ENCODE assay signal across 8 cellular contexts in the genomic region with DNA sequence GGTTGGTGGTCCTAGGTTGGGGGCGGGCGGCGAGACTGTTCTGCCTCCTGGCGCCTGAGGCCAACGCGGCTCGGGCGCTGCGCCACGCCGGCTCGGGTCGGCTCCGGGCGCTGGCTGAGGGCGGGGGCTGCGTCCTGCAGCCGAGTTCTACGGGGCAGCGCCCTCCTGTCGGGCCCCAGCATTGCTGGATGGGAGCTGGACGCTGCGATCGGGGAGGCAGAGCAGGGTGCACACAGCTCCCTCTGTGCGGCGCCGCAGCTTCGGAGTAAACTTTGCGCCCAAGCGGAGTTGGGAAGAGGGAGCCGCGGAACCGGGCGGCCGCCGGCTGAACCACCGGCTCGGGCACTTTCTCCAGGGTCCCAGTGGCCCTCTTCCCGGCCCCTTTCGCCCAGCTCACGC. TPM values are rescaled to one million over a fixed set of nuclear protein-coding genes. Genes with fewer than 3 reads are reported as not detected.
DNase-seq lines count a peak whose midpoint lies in the region; ATAC-seq and TF ChIP-seq lines count a peak whose summit lies in the region.

No MANE protein-coding gene starts in this region.

- TF ChIP-seq POLR2A in erythroblast (IDR thresholded peaks at IDR 0.05; ENCODE audit: low read length): no peak

- peaks cover 100% of the 10 kb centered on the region for H3K27me3 Mint-ChIP-seq in nephron progenitor cell (ENCODE audit: low read depth, poor library complexity)

- peak overlapping the region; percentile 85 for H3K4me3 Mint-ChIP-seq in nephron progenitor cell

- TF ChIP-seq RAD21 in Ishikawa (IDR thresholded peaks at IDR 0.05; ENCODE audit: low read depth): 0 out of 2 replicates have a peak, but pooled peaks have one; percentile 18

- no peaks in the 10 kb centered on the region for H3K36me3 Mint-ChIP-seq in nephron progenitor cell (ENCODE audit: low read depth)

- peaks cover 70% of the 10 kb centered on the region for H3K27me3 ChIP-seq in BJ (ENCODE audit: control insufficient read depth, insufficient read depth, low read length)

- CTCF ChIA-PET in BJ (lab: Yijun Ruan, JAX): interaction anchor here (0.6 to 1.1 kb wide), 2 partner anchors 68 to 336 kb away, joined by 3 read pairs; no protein-coding TSS in a partner anchor

- TF ChIP-seq CTCF in BJ (IDR thresholded peaks at IDR 0.05; ENCODE audit: insufficient read depth, low read depth, low read length) (no peak), nephron progenitor cell (IDR thresholded peaks at IDR 0.05) (no peak)

- peaks cover 78% of the 10 kb centered on the region for H3K4me1 Mint-ChIP-seq in nephron progenitor cell

- no peak for TF ChIP-seq EP300 in Ishikawa (IDR thresholded peaks at IDR 0.05; ENCODE audit: borderline replicate concordance)

- ATAC-seq in GM21717 (IDR thresholded peaks at IDR 0.05; ENCODE audit: unreplicated experiment): no peak
- no peak for ATAC-seq in HG03565 (IDR thresholded peaks at IDR 0.05; ENCODE audit: unreplicated experiment)
- no peak for ATAC-seq in GM21390 (IDR thresholded peaks at IDR 0.05; ENCODE audit: unreplicated experiment)

- H3K4me3 ChIP-seq in BJ (ENCODE audit: low read depth, low read length): peak overlapping the region; percentile 39

- H3K9me3 Mint-ChIP-seq in nephron progenitor cell: no peaks in the 10 kb centered on the region

- H3K36me3 ChIP-seq in BJ (ENCODE audit: control insufficient read depth, insufficient read depth, low read length): no peaks in the 10 kb centered on the region

- no peak for DNase-seq in BJ (ENCODE audit: low read depth)
- DNase-seq in erythroblast (lab: John Stamatoyannopoulos, UW): peak; percentile 19 to 36
- DNase-seq in nephron progenitor cell: peak; percentile 61
- no peak for DNase-seq in DMS153 (lab: John Stamatoyannopoulos, UW)

- POLR2A ChIA-PET in BJ (lab: Charles Lee): no interaction called here

- no peak overlapping the region for H3K27ac Mint-ChIP-seq in nephron progenitor cell

TF ChIP-seq in Ishikawa, 13 proteins besides CTCF, POLR2A, EP300 and RAD21:
- TF ChIP-seq TAF1 (IDR thresholded peaks at IDR 0.05; ENCODE audit: low read depth) (0 out of 2 replicates have a peak, but pooled peaks have one; percentile 17), FOXM1 (IDR thresholded peaks at IDR 0.05; ENCODE audit: borderline replicate concordance, low read depth) (no peak), TCF12 (IDR thresholded peaks at IDR 0.05; ENCODE audit: low read depth) (0 out of 2 replicates have a peak, but pooled peaks have one; percentile 11)

RNA-seq across cellular contexts. Expression of gene PRDM6, which starts 0.5 kb away (rescaled TPM):
- 0.31 and 0.32 TPM in 2 replicates for polyA plus RNA-seq in BJ (2011; rRNA removed)
- 0.36 and 2.1 TPM in 2 replicates for polyA minus RNA-seq in BJ (2011; rRNA and poly(A)+ RNA removed)

RNA-seq across cellular contexts. Expression of gene PPIC, which starts 53.0 kb away (rescaled TPM):
- 62.3 and 70.7 TPM in 2 replicates for polyA plus RNA-seq in BJ (2011; rRNA removed)
- polyA minus RNA-seq in BJ (2011; rRNA and poly(A)+ RNA removed): 51.3 and 60.9 TPM in 2 replicates

Comparison
In these comparisons a context has a peak if more than half of its experiments do, and no peak if none do; other contexts are left out.
1. DNase-seq: peak in erythroblast (2 of 2) and nephron progenitor cell (single experiment); none in BJ (single experiment) and DMS153 (single experiment).